21 cellular contexts compared by ENCODE assay signal in the genomic region with DNA sequence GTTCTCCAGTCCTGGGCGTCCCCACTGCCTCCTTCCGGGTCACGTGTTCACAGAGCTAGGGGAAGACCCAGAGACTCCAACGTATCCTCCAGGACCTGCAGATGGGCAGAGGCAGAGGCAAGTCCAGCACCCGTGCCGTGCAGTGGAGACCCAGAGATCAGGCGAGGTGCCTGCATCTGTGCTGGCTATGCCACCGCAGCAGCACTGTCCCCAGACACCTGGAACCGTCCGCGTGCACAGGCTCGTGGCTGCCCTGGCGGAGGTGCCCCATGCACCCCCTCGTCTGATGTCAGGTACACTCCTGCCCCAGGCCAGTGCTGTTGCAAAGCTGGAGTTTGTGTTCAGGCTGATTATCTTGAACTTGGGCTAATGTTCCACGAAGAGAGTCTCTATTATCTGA. TPM values are rescaled to one million over a fixed set of nuclear protein-coding genes. Genes with fewer than 3 reads are reported as not detected.
DNase-seq lines count a peak whose midpoint lies in the region; ATAC-seq and TF ChIP-seq lines count a peak whose summit lies in the region.
"Had no signal": no experiment of that assay in that cellular context is flagged by ENCODE, and none has a peak within 500 bp of the region (broad histone marks: within the 10 kb centered on the region; RNA-seq: fewer than 3 reads in every experiment).

No MANE protein-coding gene starts in this region.

- H3K27ac ChIP-seq in right cardiac atrium (ENCODE audit: low read length) (no peak overlapping the region), neuronal stem cell (replicated peaks; ENCODE audit: low read length) (no peak overlapping the region), ovary (no peak overlapping the region)
- H3K27ac ChIP-seq: BLaER1, GM23248 had no signal

- H2BK15ac ChIP-seq in neuronal stem cell (ENCODE audit: low read length), result no peak overlapping the region

- H3K4me1 ChIP-seq in right cardiac atrium (ENCODE audit: control insufficient read depth, insufficient read depth, low read length) (no peaks in the 10 kb centered on the region), neuronal stem cell (ENCODE audit: control insufficient read depth in 2 of 2, insufficient read depth in 1 of 2, low read depth in 1 of 2, low read length in 2 of 2) (peaks cover 6 to 8% of the 10 kb centered on the region in 2 donors), ovary (ENCODE audit: insufficient read depth) (no peaks in the 10 kb centered on the region)
- H3K4me1 ChIP-seq: HAP-1 had no signal

- no peak for TF ChIP-seq EP300 in ovary (IDR thresholded peaks at IDR 0.05)

- H2AK5ac ChIP-seq in neuronal stem cell (ENCODE audit: low read depth, low read length), result peak overlapping the region; percentile 81

- H4K8ac ChIP-seq in neuronal stem cell (ENCODE audit: low read depth, low read length), result no peak overlapping the region

- peak overlapping the region; percentile 94 for H2BK12ac ChIP-seq in neuronal stem cell (ENCODE audit: low read length)

- H2BK120ac ChIP-seq in neuronal stem cell (ENCODE audit: low read depth, low read length), result no peak overlapping the region

- TF ChIP-seq CTCF in ovary (IDR thresholded peaks at IDR 0.05), result no peak

- peak overlapping the region; percentile 75 for H2BK5ac ChIP-seq in neuronal stem cell (ENCODE audit: low read length)

- H3K4ac ChIP-seq in neuronal stem cell (ENCODE audit: low read length), result no peak overlapping the region

- no peak for TF ChIP-seq POLR2A in ovary (IDR thresholded peaks at IDR 0.05)

- H3K4me3 ChIP-seq in right cardiac atrium (ENCODE audit: low read length) (no peak overlapping the region), neuronal stem cell (ENCODE audit: low read length in 2 of 2) (no peak overlapping the region), ovary (no peak overlapping the region)
- H3K4me3 ChIP-seq: BLaER1, GM12878, GM23248, HAP-1 had no signal

- H3K27me3 ChIP-seq in right cardiac atrium (ENCODE audit: control insufficient read depth, insufficient read depth) (no peaks in the 10 kb centered on the region), neuronal stem cell (ENCODE audit: control insufficient read depth in 3 of 3, insufficient read depth in 3 of 3, low read depth in 1 of 3, low read length in 3 of 3) (peaks cover 5 to 76% (median 54%) of the 10 kb centered on the region in 3 experiments), ovary (no peaks in the 10 kb centered on the region)

- H2AFZ ChIP-seq in neuronal stem cell (ENCODE audit: low read length), result no peak overlapping the region
- H2AFZ ChIP-seq: GM23248 had no signal

- WGBS in right cardiac atrium, result 74% methylated on average over 15 of the region's 15 CpGs
- WGBS in neuronal stem cell (ENCODE audit: extremely low coverage in 2 of 2, insufficient read length in 2 of 2, insufficient replicate concordance in 1 of 2), 2 donors, result no CpG with 5 or more reads among the region's 15 CpGs
- 70 to 73% (median 73%) methylated on average over 13 to 15 of the region's 15 CpGs for WGBS in ovary, 3 donors

- DNase-seq in right cardiac atrium (peak in 2 of 3 donors; percentile 18 to 40), left ventricle myocardium superior (no peak), RPMI8226 (peak; percentile 65), neuronal stem cell (ENCODE audit: low spot score) (no peak), DMS53 (lab: John Stamatoyannopoulos, UW) (no peak), ovary (no peak)
- DNase-seq: 8988T; CD4-positive, alpha-beta memory T cell; DND-41; EL; GM23248 had no signal

- peak overlapping the region; percentile 71 for H3K14ac ChIP-seq in neuronal stem cell (ENCODE audit: low read length)

- peaks cover 6% of the 10 kb centered on the region for H3K79me1 ChIP-seq in neuronal stem cell (ENCODE audit: low read depth, low read length)

- ATAC-seq in right cardiac atrium (no peak), left ventricle myocardium superior (no peak), HG03432 (IDR thresholded peaks at IDR 0.05; ENCODE audit: unreplicated experiment) (no peak)
- ATAC-seq: GM12878 had no signal

- H3K18ac ChIP-seq in neuronal stem cell (ENCODE audit: low read length), result peak overlapping the region; percentile 65

- intact Hi-C loops in right cardiac atrium (cut with DNase I), result no loop called here
- intact Hi-C loops in left ventricle myocardium superior (cut with micrococcal nuclease), result no loop called here
- intact Hi-C loops in ovary (cut with DNase I), result no loop called here

- H3K23ac ChIP-seq in neuronal stem cell (ENCODE audit: low read depth, low read length, poor library complexity), result no peak overlapping the region

- peaks cover 0 to 2% of the 10 kb centered on the region in 2 donors for H3K36me3 ChIP-seq in neuronal stem cell (replicated peaks in 1 of 2; ENCODE audit: control insufficient read depth in 2 of 2, insufficient read depth in 2 of 2, low read length in 2 of 2)
- no peaks in the 10 kb centered on the region for H3K36me3 ChIP-seq in ovary
- H3K36me3 ChIP-seq: BLaER1, HAP-1 had no signal

- H3K9me3 ChIP-seq in right cardiac atrium (ENCODE audit: control insufficient read depth, low read length), result no peaks in the 10 kb centered on the region
- H3K9me3 ChIP-seq in neuronal stem cell (replicated peaks in 1 of 2; ENCODE audit: control insufficient read depth in 2 of 2, insufficient read depth in 1 of 2, low read depth in 1 of 2, low read length in 2 of 2), result peaks cover 0 to 3% of the 10 kb centered on the region in 2 donors
- no peaks in the 10 kb centered on the region for H3K9me3 ChIP-seq in ovary
- H3K9me3 ChIP-seq: BLaER1, HAP-1 had no signal

- no peak overlapping the region for H4K91ac ChIP-seq in neuronal stem cell (ENCODE audit: low read depth, low read length, poor library complexity)

- H3K4me2 ChIP-seq in neuronal stem cell (ENCODE audit: insufficient read depth, low read length, poor library complexity, severe bottlenecking), result no peak overlapping the region
- H3K4me2 ChIP-seq: BLaER1 had no signal

- H3K9ac ChIP-seq in neuronal stem cell (ENCODE audit: low read depth, low read length, poor library complexity), result no peak overlapping the region
- H3K9ac ChIP-seq: BLaER1, GM23248 had no signal

RNA-seq across cellular contexts. Expression of a gene that starts 13.8 kb away (rescaled TPM):
- under 1 TPM in 1 of 4 donors, not detected in 3; 0.21 TPM for total RNA-seq in right cardiac atrium
- polyA plus RNA-seq in right cardiac atrium, result not detected
- total RNA-seq in left ventricle myocardium superior, result 19.6 TPM
- polyA plus RNA-seq in neuronal stem cell (2013, experiment 1 of 2), result not detected
- polyA plus RNA-seq in neuronal stem cell (2013, experiment 2 of 2), result 0.01 TPM
- under 1 TPM in 1 of 7 donors, not detected in 6; 0.23 TPM for total RNA-seq in ovary
- polyA plus RNA-seq in ovary, result not detected
- total RNA-seq: A673; CD4-positive, alpha-beta memory T cell; G401; GM12878; GM23248; H4; HT-29 had no signal
- polyA plus RNA-seq: AG04450; CD14-positive monocyte; CD4-positive, alpha-beta memory T cell; GM12878; GM23248 had no signal

Comparison
In these comparisons a context has a peak if more than half of its experiments do, and no peak if none do; other contexts are left out.
1. DNase-seq: peak in right cardiac atrium (2 of 3) and RPMI8226 (single experiment); none in left ventricle myocardium superior (single experiment), neuronal stem cell (single experiment), DMS53 (single experiment) and ovary (0 of 5).
2. RNA of a gene that starts 13.8 kb away (total RNA-seq): 19.6 TPM in left ventricle myocardium superior (single experiment); 0.21 TPM in right cardiac atrium and 0.23 TPM in ovary; every median in the first group is over 10 times any median in the second.